15 cellular contexts compared by ENCODE assay signal in the genomic region with DNA sequence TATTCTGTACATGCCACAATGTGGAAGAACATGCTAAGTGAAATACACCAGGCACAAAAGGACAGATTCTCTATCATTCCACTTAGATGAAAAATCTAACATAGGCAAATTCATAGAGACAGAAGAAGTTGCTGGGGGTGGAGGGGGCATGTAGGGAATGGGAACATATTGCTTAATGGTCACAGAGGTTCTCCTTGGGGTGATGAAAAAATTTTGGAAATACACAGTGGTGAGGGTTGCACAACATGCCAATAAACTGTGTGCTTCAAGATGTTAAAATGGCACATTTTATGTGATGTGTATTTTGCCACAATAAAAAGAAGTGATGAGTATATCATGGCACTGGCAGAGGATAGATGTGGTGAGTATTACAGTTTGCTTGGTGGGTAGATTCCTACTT.
DNase-seq lines count a peak whose midpoint lies in the region; ATAC-seq and TF ChIP-seq lines count a peak whose summit lies in the region.
"Had no signal": no experiment of that assay in that cellular context is flagged by ENCODE, and none has a peak within 500 bp of the region (broad histone marks: within the 10 kb centered on the region; RNA-seq: fewer than 3 reads in every experiment).

No MANE protein-coding gene starts in this region.

- CTCF ChIA-PET in BJ (lab: Yijun Ruan, JAX) = no interaction called here

- H3K4me1 Mint-ChIP-seq in type B pancreatic cell (ENCODE audit: unreplicated experiment) = peaks cover 22% of the 10 kb centered on the region

- peaks cover 4% of the 10 kb centered on the region for H3K9me3 Mint-ChIP-seq in type B pancreatic cell
- H3K9me3 Mint-ChIP-seq: activated B cell treated with CpG ODN at 0.5 μM for 24 hours; activated naive CD4-positive, alpha-beta T cell treated with anti-CD3 and anti-CD28 coated beads, Interleukin-2, amount 50 U/mL, for 24 hours; activated T-cell treated with anti-CD3 and anti-CD28 coated beads, Interleukin-2, amount 50 U/mL, for 72 hours had no signal

- no peaks in the 10 kb centered on the region for H3K27me3 Mint-ChIP-seq in type B pancreatic cell
- H3K27me3 Mint-ChIP-seq: activated B cell treated with CpG ODN at 0.5 μM for 24 hours; activated naive CD4-positive, alpha-beta T cell treated with anti-CD3 and anti-CD28 coated beads, Interleukin-2, amount 50 U/mL, for 24 hours had no signal

- peak; percentile 65 for DNase-seq in BJ (ENCODE audit: low read depth)
- DNase-seq in LHCN-M2 (ENCODE audit: low read depth) = peak; percentile 40
- DNase-seq in fibroblast of gingiva (ENCODE audit: low read depth) = peak; percentile 94
- peak; percentile 73 for DNase-seq in skeletal muscle cell (ENCODE audit: low read depth)
- DNase-seq in type B pancreatic cell (ENCODE audit: extremely low spot score, unreplicated experiment) = no peak
- DNase-seq: activated B cell treated with CpG ODN at 0.5 μM for 24 hours; activated T-cell treated with anti-CD3 and anti-CD28 coated beads, Interleukin-2, amount 50 U/mL, for 72 hours; effector CD8-positive, alpha-beta T cell; Karpas-422; kidney; NCI-H1436; stimulated activated CD4-positive, alpha-beta T cell treated with anti-CD3 and anti-CD28 coated beads, Interleukin-4, amount 100 ng/mL, for 4 hours had no signal

- peaks cover 18% of the 10 kb centered on the region for H3K36me3 Mint-ChIP-seq in type B pancreatic cell
- H3K36me3 Mint-ChIP-seq: activated naive CD4-positive, alpha-beta T cell treated with anti-CD3 and anti-CD28 coated beads, Interleukin-2, amount 50 U/mL, for 24 hours had no signal

- no peak overlapping the region for H3K4me3 Mint-ChIP-seq in type B pancreatic cell
- H3K4me3 Mint-ChIP-seq: activated B cell treated with CpG ODN at 0.5 μM for 24 hours; activated naive CD4-positive, alpha-beta T cell treated with anti-CD3 and anti-CD28 coated beads, Interleukin-2, amount 50 U/mL, for 24 hours; activated T-cell treated with anti-CD3 and anti-CD28 coated beads, Interleukin-2, amount 50 U/mL, for 72 hours had no signal

- TF ChIP-seq CTCF in BJ (IDR thresholded peaks at IDR 0.05; ENCODE audit: insufficient read depth, low read depth, low read length) (no peak), type B pancreatic cell (conservative IDR thresholded peaks at IDR 0.05) (no peak)

- H3K27me3 ChIP-seq in BJ (ENCODE audit: control insufficient read depth, insufficient read depth, low read length) = no peaks in the 10 kb centered on the region

- no peaks in the 10 kb centered on the region for H3K36me3 ChIP-seq in BJ (ENCODE audit: control insufficient read depth, insufficient read depth, low read length)

- no peak overlapping the region for H3K27ac Mint-ChIP-seq in type B pancreatic cell
- H3K27ac Mint-ChIP-seq: activated B cell treated with CpG ODN at 0.5 μM for 24 hours; activated naive CD4-positive, alpha-beta T cell treated with anti-CD3 and anti-CD28 coated beads, Interleukin-2, amount 50 U/mL, for 24 hours; activated T-cell treated with anti-CD3 and anti-CD28 coated beads, Interleukin-2, amount 50 U/mL, for 72 hours had no signal

- no peak for ATAC-seq in HG03521 (IDR thresholded peaks at IDR 0.05; ENCODE audit: unreplicated experiment)
- no peak for ATAC-seq in SK-N-SH treated with all-trans-retinoic acid at 6 μM for 48 hours
- ATAC-seq: activated T-cell treated with anti-CD3 and anti-CD28 coated beads, Interleukin-2, amount 50 U/mL, for 72 hours had no signal

- H3K4me3 ChIP-seq in BJ (ENCODE audit: low read depth, low read length) (no peak overlapping the region), skeletal muscle cell (ENCODE audit: low read depth, low read length) (no peak overlapping the region)

- POLR2A ChIA-PET in BJ (lab: Charles Lee) = no interaction called here

TF ChIP-seq in SK-N-SH treated with all-trans-retinoic acid at 6 μM for 48 hours, 23 proteins besides CTCF, POLR2A, EP300 and RAD21:
- TF ChIP-seq ZNF8 (CRISPR knock-in tag; IDR thresholded peaks at IDR 0.05) = no peak
- TF ChIP-seq ZNF565 (CRISPR knock-in tag; conservative IDR thresholded peaks at IDR 0.05; ENCODE audit: low read depth) = no peak
- TF ChIP-seq ZNF70 (CRISPR knock-in tag; IDR thresholded peaks at IDR 0.05) = no peak
- TF ChIP-seq, protein P1, sequence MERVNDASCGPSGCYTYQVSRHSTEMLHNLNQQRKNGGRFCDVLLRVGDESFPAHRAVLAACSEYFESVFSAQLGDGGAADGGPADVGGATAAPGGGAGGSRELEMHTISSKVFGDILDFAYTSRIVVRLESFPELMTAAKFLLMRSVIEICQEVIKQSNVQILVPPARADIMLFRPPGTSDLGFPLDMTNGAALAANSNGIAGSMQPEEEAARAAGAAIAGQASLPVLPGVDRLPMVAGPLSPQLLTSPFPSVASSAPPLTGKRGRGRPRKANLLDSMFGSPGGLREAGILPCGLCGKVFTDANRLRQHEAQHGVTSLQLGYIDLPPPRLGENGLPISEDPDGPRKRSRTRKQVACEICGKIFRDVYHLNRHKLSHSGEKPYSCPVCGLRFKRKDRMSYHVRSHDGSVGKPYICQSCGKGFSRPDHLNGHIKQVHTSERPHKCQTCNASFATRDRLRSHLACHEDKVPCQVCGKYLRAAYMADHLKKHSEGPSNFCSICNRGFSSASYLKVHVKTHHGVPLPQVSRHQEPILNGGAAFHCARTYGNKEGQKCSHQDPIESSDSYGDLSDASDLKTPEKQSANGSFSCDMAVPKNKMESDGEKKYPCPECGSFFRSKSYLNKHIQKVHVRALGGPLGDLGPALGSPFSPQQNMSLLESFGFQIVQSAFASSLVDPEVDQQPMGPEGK (CRISPR knock-in tag; IDR thresholded peaks at IDR 0.05; ENCODE audit: borderline replicate concordance) = no peak
- TF ChIP-seq ZFP3 (CRISPR knock-in tag; IDR thresholded peaks at IDR 0.05) = no peak
- no peak for TF ChIP-seq ZFP30 (CRISPR knock-in tag; IDR thresholded peaks at IDR 0.05)
- no peak for TF ChIP-seq BACH2 (CRISPR knock-in tag; IDR thresholded peaks at IDR 0.05; ENCODE audit: borderline replicate concordance)
